ENCODE assay signal across 1 cellular context in genomic region chr17:57892146-57892819, GRCh38.
TF ChIP-seq lines count a peak whose summit lies in the region.

No MANE protein-coding gene starts in this region.

TF ChIP-seq in HepG2, 621 proteins besides CTCF, POLR2A, EP300 and RAD21 (continued from another document and continues in another):
- TF ChIP-seq ZBTB44 (CRISPR knock-in tag; IDR thresholded peaks at IDR 0.05) (0 out of 2 replicates have a peak, but pooled peaks have one; percentile 51), ZFP91 (CRISPR knock-in tag; IDR thresholded peaks at IDR 0.05; ENCODE audit: borderline replicate concordance) (peak; percentile 56; the same call in 1 of the 2 replicates), ZBTB7A (CRISPR knock-in tag; IDR thresholded peaks at IDR 0.05) (peak; percentile 53; the same call in 1 of the 2 replicates), HNF4G (IDR thresholded peaks at IDR 0.05; ENCODE audit: borderline replicate concordance, low read depth, low read length) (no peak), HNF4G (CRISPR knock-in tag; IDR thresholded peaks at IDR 0.05; ENCODE audit: borderline replicate concordance, low read depth) (peak; percentile 45; the same call in 1 of the 2 replicates), MEF2D (CRISPR knock-in tag; IDR thresholded peaks at IDR 0.05) (0 out of 2 replicates have a peak, but pooled peaks have one; percentile 43), STAG1 (CRISPR knock-in tag; IDR thresholded peaks at IDR 0.05) (peak; percentile 93), MAZ (IDR thresholded peaks at IDR 0.05; ENCODE audit: borderline replicate concordance, low read depth, low read length) (peak; percentile 16; the same call in 1 of the 2 replicates), MAZ (CRISPR knock-in tag; IDR thresholded peaks at IDR 0.05; ENCODE audit: low read depth) (peak; percentile 80), THAP7 (CRISPR knock-in tag; IDR thresholded peaks at IDR 0.05) (peak; percentile 93; the same call in 1 of the 2 replicates), ESRRA (CRISPR knock-in tag; IDR thresholded peaks at IDR 0.05; ENCODE audit: low read depth) (peak; percentile 48; the same call in 1 of the 2 replicates), ZNF839 (CRISPR knock-in tag; IDR thresholded peaks at IDR 0.05; ENCODE audit: borderline replicate concordance) (no peak), NCOA2 (CRISPR knock-in tag; IDR thresholded peaks at IDR 0.05) (0 out of 2 replicates have a peak, but pooled peaks have one; percentile 8), ZFAT (CRISPR knock-in tag; conservative IDR thresholded peaks at IDR 0.05) (no peak), FOXA3 (CRISPR knock-in tag; IDR thresholded peaks at IDR 0.05) (peak; percentile 55; the same call in 1 of the 2 replicates), LCORL (IDR thresholded peaks at IDR 0.05) (no peak), LCORL (CRISPR knock-in tag; IDR thresholded peaks at IDR 0.05) (peak; percentile 74), BCL3 (CRISPR knock-in tag; IDR thresholded peaks at IDR 0.05) (peak; percentile 87), ZNF614 (CRISPR knock-in tag; IDR thresholded peaks at IDR 0.05; ENCODE audit: borderline replicate concordance) (no peak), ZNF782 (CRISPR knock-in tag; IDR thresholded peaks at IDR 0.05; ENCODE audit: borderline replicate concordance) (0 out of 2 replicates have a peak, but pooled peaks have one; percentile 56), ZNF296 (CRISPR knock-in tag; conservative IDR thresholded peaks at IDR 0.05) (no peak), ZBTB4 (CRISPR knock-in tag; IDR thresholded peaks at IDR 0.05; ENCODE audit: borderline replicate concordance) (0 out of 2 replicates have a peak, but pooled peaks have one; percentile 37), ATF1 (CRISPR knock-in tag; IDR thresholded peaks at IDR 0.05) (no peak), ZNF891 (CRISPR knock-in tag; IDR thresholded peaks at IDR 0.05) (peak; percentile 72; the same call in 1 of the 2 replicates), KMT2B (CRISPR knock-in tag; IDR thresholded peaks at IDR 0.05) (peak; percentile 59; the same call in 1 of the 2 replicates), KDM1A (CRISPR knock-in tag; IDR thresholded peaks at IDR 0.05) (0 out of 2 replicates have a peak, but pooled peaks have one; percentile 49), PITX1 (CRISPR knock-in tag; IDR thresholded peaks at IDR 0.05) (peak; percentile 45; the same call in 1 of the 2 replicates), ZNF333 (CRISPR knock-in tag; IDR thresholded peaks at IDR 0.05; ENCODE audit: borderline replicate concordance) (0 out of 2 replicates have a peak, but pooled peaks have one; percentile 56), NR2F6 (IDR thresholded peaks at IDR 0.05) (no peak), NR2F6 (CRISPR knock-in tag; IDR thresholded peaks at IDR 0.05) (peak; percentile 49; the same call in 1 of the 2 replicates), DNMT3B (CRISPR knock-in tag; conservative IDR thresholded peaks at IDR 0.05) (0 out of 2 replicates have a peak, but pooled peaks have one; percentile 81), ARNT2 (CRISPR knock-in tag; IDR thresholded peaks at IDR 0.05; ENCODE audit: low read depth) (0 out of 2 replicates have a peak, but pooled peaks have one; percentile 62), ZNF569 (CRISPR knock-in tag; IDR thresholded peaks at IDR 0.05; ENCODE audit: borderline replicate concordance) (0 out of 2 replicates have a peak, but pooled peaks have one; percentile 29)
- TF ChIP-seq, protein P1, sequence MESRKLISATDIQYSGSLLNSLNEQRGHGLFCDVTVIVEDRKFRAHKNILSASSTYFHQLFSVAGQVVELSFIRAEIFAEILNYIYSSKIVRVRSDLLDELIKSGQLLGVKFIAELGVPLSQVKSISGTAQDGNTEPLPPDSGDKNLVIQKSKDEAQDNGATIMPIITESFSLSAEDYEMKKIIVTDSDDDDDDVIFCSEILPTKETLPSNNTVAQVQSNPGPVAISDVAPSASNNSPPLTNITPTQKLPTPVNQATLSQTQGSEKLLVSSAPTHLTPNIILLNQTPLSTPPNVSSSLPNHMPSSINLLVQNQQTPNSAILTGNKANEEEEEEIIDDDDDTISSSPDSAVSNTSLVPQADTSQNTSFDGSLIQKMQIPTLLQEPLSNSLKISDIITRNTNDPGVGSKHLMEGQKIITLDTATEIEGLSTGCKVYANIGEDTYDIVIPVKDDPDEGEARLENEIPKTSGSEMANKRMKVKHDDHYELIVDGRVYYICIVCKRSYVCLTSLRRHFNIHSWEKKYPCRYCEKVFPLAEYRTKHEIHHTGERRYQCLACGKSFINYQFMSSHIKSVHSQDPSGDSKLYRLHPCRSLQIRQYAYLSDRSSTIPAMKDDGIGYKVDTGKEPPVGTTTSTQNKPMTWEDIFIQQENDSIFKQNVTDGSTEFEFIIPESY (CRISPR knock-in tag; IDR thresholded peaks at IDR 0.05), result peak; percentile 72
- TF ChIP-seq, protein P2, sequence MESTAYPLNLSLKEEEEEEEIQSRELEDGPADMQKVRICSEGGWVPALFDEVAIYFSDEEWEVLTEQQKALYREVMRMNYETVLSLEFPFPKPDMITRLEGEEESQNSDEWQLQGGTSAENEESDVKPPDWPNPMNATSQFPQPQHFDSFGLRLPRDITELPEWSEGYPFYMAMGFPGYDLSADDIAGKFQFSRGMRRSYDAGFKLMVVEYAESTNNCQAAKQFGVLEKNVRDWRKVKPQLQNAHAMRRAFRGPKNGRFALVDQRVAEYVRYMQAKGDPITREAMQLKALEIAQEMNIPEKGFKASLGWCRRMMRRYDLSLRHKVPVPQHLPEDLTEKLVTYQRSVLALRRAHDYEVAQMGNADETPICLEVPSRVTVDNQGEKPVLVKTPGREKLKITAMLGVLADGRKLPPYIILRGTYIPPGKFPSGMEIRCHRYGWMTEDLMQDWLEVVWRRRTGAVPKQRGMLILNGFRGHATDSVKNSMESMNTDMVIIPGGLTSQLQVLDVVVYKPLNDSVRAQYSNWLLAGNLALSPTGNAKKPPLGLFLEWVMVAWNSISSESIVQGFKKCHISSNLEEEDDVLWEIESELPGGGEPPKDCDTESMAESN (CRISPR knock-in tag; conservative IDR thresholded peaks at IDR 0.05), result peak; percentile 99
- TF ChIP-seq, protein P3, sequence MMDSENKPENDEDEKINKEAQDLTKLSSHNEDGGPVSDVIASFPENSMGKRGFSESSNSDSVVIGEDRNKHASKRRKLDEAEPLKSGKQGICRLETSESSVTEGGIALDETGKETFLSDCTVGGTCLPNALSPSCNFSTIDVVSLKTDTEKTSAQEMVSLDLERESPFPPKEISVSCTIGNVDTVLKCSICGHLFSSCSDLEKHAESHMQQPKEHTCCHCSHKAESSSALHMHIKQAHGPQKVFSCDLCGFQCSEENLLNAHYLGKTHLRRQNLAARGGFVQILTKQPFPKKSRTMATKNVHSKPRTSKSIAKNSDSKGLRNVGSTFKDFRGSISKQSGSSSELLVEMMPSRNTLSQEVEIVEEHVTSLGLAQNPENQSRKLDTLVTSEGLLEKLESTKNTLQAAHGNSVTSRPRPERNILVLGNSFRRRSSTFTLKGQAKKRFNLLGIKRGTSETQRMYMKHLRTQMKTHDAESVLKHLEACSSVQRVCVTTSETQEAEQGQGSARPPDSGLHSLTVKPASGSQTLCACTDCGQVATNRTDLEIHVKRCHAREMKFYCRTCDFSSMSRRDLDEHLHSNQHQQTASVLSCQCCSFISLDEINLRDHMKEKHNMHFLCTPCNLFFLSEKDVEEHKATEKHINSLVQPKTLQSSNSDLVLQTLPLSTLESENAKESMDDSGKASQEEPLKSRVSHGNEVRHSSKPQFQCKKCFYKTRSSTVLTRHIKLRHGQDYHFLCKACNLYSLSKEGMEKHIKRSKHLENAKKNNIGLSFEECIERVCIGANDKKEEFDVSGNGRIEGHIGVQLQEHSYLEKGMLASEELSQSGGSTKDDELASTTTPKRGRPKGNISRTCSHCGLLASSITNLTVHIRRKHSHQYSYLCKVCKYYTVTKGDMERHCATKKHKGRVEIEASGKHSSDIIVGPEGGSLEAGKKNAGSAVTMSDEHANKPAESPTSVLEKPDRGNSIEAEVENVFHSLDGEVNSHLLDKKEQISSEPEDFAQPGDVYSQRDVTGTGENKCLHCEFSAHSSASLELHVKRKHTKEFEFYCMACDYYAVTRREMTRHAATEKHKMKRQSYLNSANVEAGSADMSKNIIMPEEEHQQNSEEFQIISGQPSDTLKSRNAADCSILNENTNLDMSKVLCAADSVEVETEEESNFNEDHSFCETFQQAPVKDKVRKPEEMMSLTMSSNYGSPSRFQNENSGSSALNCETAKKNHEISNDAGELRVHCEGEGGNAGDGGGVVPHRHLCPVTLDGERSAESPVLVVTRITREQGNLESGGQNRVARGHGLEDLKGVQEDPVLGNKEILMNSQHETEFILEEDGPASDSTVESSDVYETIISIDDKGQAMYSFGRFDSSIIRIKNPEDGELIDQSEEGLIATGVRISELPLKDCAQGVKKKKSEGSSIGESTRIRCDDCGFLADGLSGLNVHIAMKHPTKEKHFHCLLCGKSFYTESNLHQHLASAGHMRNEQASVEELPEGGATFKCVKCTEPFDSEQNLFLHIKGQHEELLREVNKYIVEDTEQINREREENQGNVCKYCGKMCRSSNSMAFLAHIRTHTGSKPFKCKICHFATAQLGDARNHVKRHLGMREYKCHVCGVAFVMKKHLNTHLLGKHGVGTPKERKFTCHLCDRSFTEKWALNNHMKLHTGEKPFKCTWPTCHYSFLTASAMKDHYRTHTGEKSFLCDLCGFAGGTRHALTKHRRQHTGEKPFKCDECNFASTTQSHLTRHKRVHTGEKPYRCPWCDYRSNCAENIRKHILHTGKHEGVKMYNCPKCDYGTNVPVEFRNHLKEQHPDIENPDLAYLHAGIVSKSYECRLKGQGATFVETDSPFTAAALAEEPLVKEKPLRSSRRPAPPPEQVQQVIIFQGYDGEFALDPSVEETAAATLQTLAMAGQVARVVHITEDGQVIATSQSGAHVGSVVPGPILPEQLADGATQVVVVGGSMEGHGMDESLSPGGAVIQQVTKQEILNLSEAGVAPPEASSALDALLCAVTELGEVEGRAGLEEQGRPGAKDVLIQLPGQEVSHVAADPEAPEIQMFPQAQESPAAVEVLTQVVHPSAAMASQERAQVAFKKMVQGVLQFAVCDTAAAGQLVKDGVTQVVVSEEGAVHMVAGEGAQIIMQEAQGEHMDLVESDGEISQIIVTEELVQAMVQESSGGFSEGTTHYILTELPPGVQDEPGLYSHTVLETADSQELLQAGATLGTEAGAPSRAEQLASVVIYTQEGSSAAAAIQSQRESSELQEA (CRISPR knock-in tag; IDR thresholded peaks at IDR 0.05; ENCODE audit: not compliant biosample characterization), result peak; percentile 30
- TF ChIP-seq, protein P4, sequence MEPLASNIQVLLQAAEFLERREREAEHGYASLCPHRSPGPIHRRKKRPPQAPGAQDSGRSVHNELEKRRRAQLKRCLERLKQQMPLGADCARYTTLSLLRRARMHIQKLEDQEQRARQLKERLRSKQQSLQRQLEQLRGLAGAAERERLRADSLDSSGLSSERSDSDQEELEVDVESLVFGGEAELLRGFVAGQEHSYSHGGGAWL (CRISPR knock-in tag; IDR thresholded peaks at IDR 0.05), result 0 out of 2 replicates have a peak, but pooled peaks have one; percentile 23
